1 cellular context compared by ENCODE assay signal in the genomic region with DNA sequence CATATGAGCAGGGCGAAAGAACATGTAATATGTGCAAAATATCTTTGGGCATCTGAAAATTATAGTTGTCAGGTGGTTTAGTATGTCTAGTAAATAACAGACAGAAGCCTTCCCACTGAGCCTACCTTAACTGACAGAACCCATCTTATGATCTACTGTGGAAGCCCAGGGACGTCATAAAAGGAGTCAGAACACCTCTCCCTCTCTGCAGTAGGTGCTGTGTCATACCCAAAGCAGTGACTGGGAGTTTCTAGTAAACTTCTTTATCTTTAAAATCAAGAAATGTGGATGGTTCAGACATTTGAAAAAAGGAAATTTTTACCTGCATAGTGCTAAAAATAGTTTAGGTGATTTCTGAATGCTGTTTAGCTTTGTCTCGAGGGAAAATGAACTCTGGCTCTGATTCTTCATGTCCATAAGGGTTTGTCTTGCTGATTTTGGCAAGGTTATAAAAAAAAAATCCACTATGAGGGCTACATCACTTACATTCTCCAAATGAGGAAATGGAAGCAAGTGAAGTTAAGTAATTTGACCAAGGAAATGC.
TF ChIP-seq lines count a peak whose summit lies in the region.

No MANE protein-coding gene starts in this region.

TF ChIP-seq in GM12878, 131 proteins besides CTCF, POLR2A, EP300 and RAD21 (continued from another document):
- TF ChIP-seq, protein P1, sequence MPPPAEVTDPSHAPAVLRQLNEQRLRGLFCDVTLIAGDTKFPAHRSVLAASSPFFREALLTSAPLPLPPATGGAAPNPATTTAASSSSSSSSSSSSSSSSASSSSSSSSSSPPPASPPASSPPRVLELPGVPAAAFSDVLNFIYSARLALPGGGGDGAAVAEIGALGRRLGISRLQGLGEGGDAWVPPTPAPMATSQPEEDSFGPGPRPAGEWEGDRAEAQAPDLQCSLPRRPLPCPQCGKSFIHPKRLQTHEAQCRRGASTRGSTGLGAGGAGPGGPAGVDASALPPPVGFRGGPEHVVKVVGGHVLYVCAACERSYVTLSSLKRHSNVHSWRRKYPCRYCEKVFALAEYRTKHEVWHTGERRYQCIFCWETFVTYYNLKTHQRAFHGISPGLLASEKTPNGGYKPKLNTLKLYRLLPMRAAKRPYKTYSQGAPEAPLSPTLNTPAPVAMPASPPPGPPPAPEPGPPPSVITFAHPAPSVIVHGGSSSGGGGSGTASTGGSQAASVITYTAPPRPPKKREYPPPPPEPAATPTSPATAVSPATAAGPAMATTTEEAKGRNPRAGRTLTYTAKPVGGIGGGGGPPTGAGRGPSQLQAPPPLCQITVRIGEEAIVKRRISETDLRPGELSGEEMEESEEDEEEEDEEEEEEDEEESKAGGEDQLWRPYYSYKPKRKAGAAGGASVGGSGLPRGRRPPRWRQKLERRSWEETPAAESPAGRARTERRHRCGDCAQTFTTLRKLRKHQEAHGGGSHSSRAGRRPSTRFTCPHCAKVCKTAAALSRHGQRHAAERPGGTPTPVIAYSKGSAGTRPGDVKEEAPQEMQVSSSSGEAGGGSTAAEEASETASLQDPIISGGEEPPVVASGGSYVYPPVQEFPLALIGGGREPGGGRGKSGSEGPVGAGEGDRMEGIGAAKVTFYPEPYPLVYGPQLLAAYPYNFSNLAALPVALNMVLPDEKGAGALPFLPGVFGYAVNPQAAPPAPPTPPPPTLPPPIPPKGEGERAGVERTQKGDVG (CRISPR knock-in tag; IDR thresholded peaks at IDR 0.05): no peak
- TF ChIP-seq GATAD2B (conservative IDR thresholded peaks at IDR 0.05; ENCODE audit: low read depth) (no peak), SMAD1 (IDR thresholded peaks at IDR 0.05; ENCODE audit: low read depth, partially characterized antibody) (no peak)
